ENCODE assay signal across 8 cellular contexts in genomic region chr16:19718624-19718965, GRCh38. TPM values are rescaled to one million over a fixed set of nuclear protein-coding genes. Genes with fewer than 3 reads are reported as not detected.
A peak's percentile ranks its signal among the peaks of the same experiment; 100 is the strongest.
DNase-seq lines count a peak whose midpoint lies in the region; ATAC-seq and TF ChIP-seq lines count a peak whose summit lies in the region.

No MANE protein-coding gene starts in this region.

- H3K9me3 Mint-ChIP-seq in activated CD4-positive, alpha-beta T cell treated with anti-CD3 and anti-CD28 coated beads, Interleukin-2, amount 10 ng/mL, durations not matched to agents 7 days and 5 days: no peaks in the 10 kb centered on the region
- H3K9me3 Mint-ChIP-seq in progenitor cell of endocrine pancreas (ENCODE audit: low read depth): no peaks in the 10 kb centered on the region

- no peak for TF ChIP-seq CTCF in Panc1 (IDR thresholded peaks at IDR 0.05)
- no peak for TF ChIP-seq CTCF in esophagus muscularis mucosa (IDR thresholded peaks at IDR 0.05)
- TF ChIP-seq CTCF in progenitor cell of endocrine pancreas (IDR thresholded peaks at IDR 0.05; ENCODE audit: unreplicated experiment): no peak

- 0% methylated on average over 9 of the region's 21 CpGs for WGBS in esophagus muscularis mucosa

- no peak for TF ChIP-seq EP300 in esophagus muscularis mucosa (IDR thresholded peaks at IDR 0.05)

- POLR2A ChIA-PET in activated CD4-positive, alpha-beta T cell treated with anti-CD3 and anti-CD28 coated beads, Interleukin-2, amount 10 ng/mL, durations not matched to agents 7 days and 5 days (lab: Charles Lee): no interaction called here
- POLR2A ChIA-PET in Panc1 (lab: Charles Lee): interaction anchor here (1.1 kb wide), 1 partner anchor 155 kb away, joined by 3 read pairs; no protein-coding TSS in a partner anchor

- no peaks in the 10 kb centered on the region for H3K27me3 ChIP-seq in Panc1 (ENCODE audit: control insufficient read depth, insufficient read depth, low read length)
- no peaks in the 10 kb centered on the region for H3K27me3 ChIP-seq in esophagus muscularis mucosa

- no peaks in the 10 kb centered on the region for H3K9me3 ChIP-seq in Panc1 (ENCODE audit: control insufficient read depth, insufficient read depth, low read depth, low read length)
- no peaks in the 10 kb centered on the region for H3K9me3 ChIP-seq in esophagus muscularis mucosa

- CTCF ChIA-PET in activated CD4-positive, alpha-beta T cell treated with anti-CD3 and anti-CD28 coated beads, Interleukin-2, amount 10 ng/mL, durations not matched to agents 7 days and 5 days (lab: Charles Lee): interaction anchor here (0.8 to 1.4 kb wide), 3 partner anchors 11 to 115 kb away, joined by 3 to 5 read pairs (median 3); no protein-coding TSS in a partner anchor
- CTCF ChIA-PET in Panc1 (lab: Charles Lee): interaction anchor here (0.5 kb wide), 1 partner anchor 544 kb away, joined by 3 read pairs; no protein-coding TSS in a partner anchor

- no TSS peak for BruUV-seq in Panc1 (replicated peaks; lab: Mats Ljungman, UMichigan)

- H3K27ac ChIP-seq in Panc1 (ENCODE audit: low read length) (peak overlapping the region; percentile 92), esophagus muscularis mucosa (replicated peaks in 1 of 4) (peak overlapping the region; percentile 77 to 93 (median 86))

- no peak for TF ChIP-seq POLR2A in esophagus muscularis mucosa (IDR thresholded peaks at IDR 0.05; ENCODE audit: low read depth)

- intact Hi-C loops in Panc1 (cut with micrococcal nuclease; ENCODE audit: unreplicated experiment) (no loop called here), esophagus muscularis mucosa (cut with DNase I) (loop anchor here (5.0 to 10.0 kb wide), 2 partner anchors 164 to 169 kb away; partner anchors contain the start of gene VPS35L)

- peak overlapping the region; percentile 90 for H3K4me3 Mint-ChIP-seq in activated CD4-positive, alpha-beta T cell treated with anti-CD3 and anti-CD28 coated beads, Interleukin-2, amount 10 ng/mL, durations not matched to agents 7 days and 5 days
- H3K4me3 Mint-ChIP-seq in progenitor cell of endocrine pancreas (ENCODE audit: low read depth): peak overlapping the region; percentile 97

- no peaks in the 10 kb centered on the region for H3K27me3 Mint-ChIP-seq in activated CD4-positive, alpha-beta T cell treated with anti-CD3 and anti-CD28 coated beads, Interleukin-2, amount 10 ng/mL, durations not matched to agents 7 days and 5 days
- no peaks in the 10 kb centered on the region for H3K27me3 Mint-ChIP-seq in progenitor cell of endocrine pancreas

- H3K36me3 Mint-ChIP-seq in activated CD4-positive, alpha-beta T cell treated with anti-CD3 and anti-CD28 coated beads, Interleukin-2, amount 10 ng/mL, durations not matched to agents 7 days and 5 days (ENCODE audit: low read depth): peaks cover 16% of the 10 kb centered on the region
- peaks cover 13% of the 10 kb centered on the region for H3K36me3 Mint-ChIP-seq in progenitor cell of endocrine pancreas (ENCODE audit: insufficient read depth)

- peak overlapping the region; percentile 91 to 98 for H3K4me3 ChIP-seq in Panc1 (ENCODE audit: low read depth in 2 of 2, low read length in 2 of 2)
- peak overlapping the region; percentile 86 to 97 (median 92) for H3K4me3 ChIP-seq in esophagus muscularis mucosa

- peaks cover 20% of the 10 kb centered on the region for H3K4me1 Mint-ChIP-seq in activated CD4-positive, alpha-beta T cell treated with anti-CD3 and anti-CD28 coated beads, Interleukin-2, amount 10 ng/mL, durations not matched to agents 7 days and 5 days
- H3K4me1 Mint-ChIP-seq in progenitor cell of endocrine pancreas (ENCODE audit: low read depth): peaks cover 50% of the 10 kb centered on the region

- ATAC-seq in Panc1: peak; percentile 1
- ATAC-seq in HG03439 (IDR thresholded peaks at IDR 0.05; ENCODE audit: unreplicated experiment): no peak

- H3K4me1 ChIP-seq in Panc1 (ENCODE audit: control insufficient read depth, insufficient read depth, low read length): 0 out of 2 replicates have a peak, but pooled peaks cover 4% of the 10 kb centered on the region
- H3K4me1 ChIP-seq in esophagus muscularis mucosa: peaks cover 29 to 40% (median 34%) of the 10 kb centered on the region in 4 donors

- no peak overlapping the region for H3K27ac Mint-ChIP-seq in activated CD4-positive, alpha-beta T cell treated with anti-CD3 and anti-CD28 coated beads, Interleukin-2, amount 10 ng/mL, durations not matched to agents 7 days and 5 days
- H3K27ac Mint-ChIP-seq in progenitor cell of endocrine pancreas: peak overlapping the region; percentile 59

- in situ Hi-C loops in Panc1 (cut with HindIII; ENCODE audit: low pct_unique_long_range_greater_than_20kb, low sequenced_read_pairs): no loop called here

- H3K36me3 ChIP-seq in Panc1 (ENCODE audit: control insufficient read depth, insufficient read depth, low read length) (peaks cover 3% of the 10 kb centered on the region; the same call in 1 of the 2 replicates), esophagus muscularis mucosa (peaks cover 0 to 14% (median 7%) of the 10 kb centered on the region in 4 donors)

- DNase-seq in activated CD4-positive, alpha-beta T cell treated with anti-CD3 and anti-CD28 coated beads, Interleukin-2, amount 10 ng/mL, durations not matched to agents 7 days and 5 days: no peak
- DNase-seq in activated CD4-positive, alpha-beta T cell treated with anti-CD3 and anti-CD28 coated beads for 4 hours: no peak
- DNase-seq in Panc1 (ENCODE audit: low read depth, low spot score) (no peak), esophagus muscularis mucosa (ENCODE audit: extremely low spot score) (no peak), progenitor cell of endocrine pancreas (ENCODE audit: low spot score, unreplicated experiment) (no peak), AG08396 (ENCODE audit: low spot score) (no peak)
- DNase-seq in stimulated activated CD4-positive, alpha-beta T cell treated with anti-CD3 and anti-CD28 coated beads, Interleukin-15, amount 100 ng/mL, for 24 hours: no peak

RNA-seq across cellular contexts. Expression of gene IQCK, which starts 0.5 kb away (rescaled TPM):
- total RNA-seq in activated CD4-positive, alpha-beta T cell treated with anti-CD3 and anti-CD28 coated beads, Interleukin-2, amount 10 ng/mL, durations not matched to agents 7 days and 5 days: 1 to 10 TPM; 1.1 to 1.5 TPM
- total RNA-seq in Panc1 (2021; ENCODE audit: unreplicated experiment) (15.5 TPM), esophagus muscularis mucosa (10 to 100 TPM in 1 of 4 donors, 1 to 10 TPM in 3; 7.4 to 10.4 (median 8.6) TPM), progenitor cell of endocrine pancreas (31.5 and 33.2 TPM in 2 replicates)
- polyA plus RNA-seq in Panc1 (2012; ENCODE audit: insufficient read length): 14.3 TPM

RNA-seq across cellular contexts. Expression of gene KNOP1, which starts 0.6 kb away (rescaled TPM):
- total RNA-seq in activated CD4-positive, alpha-beta T cell treated with anti-CD3 and anti-CD28 coated beads, Interleukin-2, amount 10 ng/mL, durations not matched to agents 7 days and 5 days: 10 to 100 TPM; 16.8 TPM
- total RNA-seq in Panc1 (2021; ENCODE audit: unreplicated experiment): 70.1 TPM
- 63.0 TPM for polyA plus RNA-seq in Panc1 (2012; ENCODE audit: insufficient read length)
- total RNA-seq in esophagus muscularis mucosa: 1 to 10 TPM; 7.3 to 9.9 (median 9.1) TPM
- total RNA-seq in progenitor cell of endocrine pancreas: 56.0 and 58.1 TPM in 2 replicates
